8 cellular contexts compared by ENCODE assay signal in the genomic region with DNA sequence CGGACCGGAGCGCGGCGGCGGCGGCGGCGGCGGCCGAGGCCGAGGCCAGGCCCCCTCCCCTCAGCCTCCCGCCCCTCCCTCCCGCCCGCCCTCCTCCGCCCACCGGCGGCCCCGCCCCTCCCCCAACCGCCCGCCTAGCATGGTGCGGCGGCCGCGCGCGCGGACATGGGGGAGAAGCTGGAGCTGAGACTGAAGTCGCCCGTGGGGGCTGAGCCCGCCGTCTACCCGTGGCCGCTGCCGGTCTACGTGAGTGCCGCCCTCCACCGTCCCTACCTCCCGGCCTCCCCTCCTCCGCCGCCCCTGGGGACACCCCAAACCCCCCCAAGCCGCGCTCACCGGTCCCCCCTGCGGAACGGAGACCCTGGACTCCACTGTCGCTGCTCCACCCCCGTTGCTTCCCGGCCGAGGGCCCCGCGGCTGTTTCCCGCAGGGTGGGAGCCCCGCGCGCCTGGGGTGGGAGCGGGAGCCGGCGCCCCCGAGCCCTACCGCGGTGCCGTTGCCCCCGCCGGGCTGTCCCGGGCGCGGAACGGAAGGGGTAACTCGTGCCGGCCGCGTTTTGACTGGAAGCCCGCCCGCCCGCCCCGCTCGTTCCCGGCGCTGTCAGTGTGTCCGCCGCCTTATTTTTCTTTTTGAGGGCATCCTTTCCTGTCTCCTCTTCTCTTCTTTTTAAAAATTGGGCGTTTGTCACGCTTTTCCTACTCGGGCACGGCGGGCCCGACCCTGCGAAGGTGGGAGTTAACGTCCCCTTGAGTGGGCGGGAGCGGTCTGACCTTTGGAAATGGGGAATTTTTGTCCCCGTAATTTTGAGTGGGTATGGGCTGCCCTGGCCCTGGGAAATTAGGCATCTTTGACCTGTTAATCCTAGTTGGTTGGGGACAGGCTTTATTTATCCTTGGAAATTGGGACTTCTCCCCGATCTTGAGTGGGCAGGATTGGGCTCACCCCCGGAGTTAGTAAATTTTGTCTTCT. TPM values are rescaled to one million over a fixed set of nuclear protein-coding genes. Genes with fewer than 3 reads are reported as not detected.
A peak's percentile ranks its signal among the peaks of the same experiment; 100 is the strongest.
DNase-seq lines count a peak whose midpoint lies in the region; ATAC-seq and TF ChIP-seq lines count a peak whose summit lies in the region.

No MANE protein-coding gene starts in this region.

- H3K4me1 ChIP-seq in heart right ventricle (peaks cover 34 to 58% (median 49%) of the 10 kb centered on the region in 9 donors), rectal smooth muscle tissue (ENCODE audit: control insufficient read depth, insufficient read depth, low read length) (peaks cover 27% of the 10 kb centered on the region)

- peak overlapping the region; percentile 97 for H3K27ac Mint-ChIP-seq in activated T-helper 2 cell treated with anti-CD3 and anti-CD28 coated beads, Interferon-gamma antibody, Interleukin-2, Interleukin-4, amounts not matched to agents 10 μg/mL and 5 μg/mL and 100 μg/mL, durations not matched to agents 14 hours and 24 hours and 36 hours

- H3K27me3 ChIP-seq in heart right ventricle (no peaks in the 10 kb centered on the region), rectal smooth muscle tissue (ENCODE audit: control insufficient read depth, insufficient read depth, low read length) (no peaks in the 10 kb centered on the region)

- no peak for TF ChIP-seq CTCF in heart right ventricle (IDR thresholded peaks at IDR 0.05)
- TF ChIP-seq CTCF in GM10248 (IDR thresholded peaks at IDR 0.05; ENCODE audit: control extremely low read depth, extremely low read depth, low read depth, missing control alignments): no peak

- H3K36me3 ChIP-seq in heart right ventricle (no peaks in the 10 kb centered on the region), rectal smooth muscle tissue (ENCODE audit: control insufficient read depth, insufficient read depth, low read length) (no peaks in the 10 kb centered on the region)

- intact Hi-C loops in activated T-helper 2 cell treated with anti-CD3 and anti-CD28 coated beads, Interferon-gamma antibody, Interleukin-2, Interleukin-4, amounts not matched to agents 10 μg/mL and 5 μg/mL and 100 μg/mL, durations not matched to agents 14 hours and 24 hours and 36 hours (cut with micrococcal nuclease): no loop called here
- intact Hi-C loops in heart right ventricle (cut with DNase I): loop anchor here in 4 of 10 donors (2.0 to 10.0 kb wide), 4 partner anchors 73 to 450 kb away; partner anchors contain the start of genes PLEKHJ1 (in 1 of the 4) and SF3A2 (in 1 of the 4)

- ATAC-seq in heart right ventricle: peak in 4 of 8 donors; percentile 1 to 27 (median 10)

- H3K36me3 Mint-ChIP-seq in activated T-helper 2 cell treated with anti-CD3 and anti-CD28 coated beads, Interferon-gamma antibody, Interleukin-2, Interleukin-4, amounts not matched to agents 10 μg/mL and 5 μg/mL and 100 μg/mL, durations not matched to agents 14 hours and 24 hours and 36 hours (ENCODE audit: low read depth): peaks cover 34% of the 10 kb centered on the region

- CTCF ChIA-PET in GM10248 (lab: Yijun Ruan, JAX): interaction anchor here (1.6 kb wide), 1 partner anchor 108 kb away, joined by 3 read pairs; no protein-coding TSS in a partner anchor

- no peaks in the 10 kb centered on the region for H3K9me3 Mint-ChIP-seq in activated T-helper 2 cell treated with anti-CD3 and anti-CD28 coated beads, Interferon-gamma antibody, Interleukin-2, Interleukin-4, amounts not matched to agents 10 μg/mL and 5 μg/mL and 100 μg/mL, durations not matched to agents 14 hours and 24 hours and 36 hours

- H3K4me3 ChIP-seq in heart right ventricle (peak overlapping the region; percentile 77 to 99 (median 92)), rectal smooth muscle tissue (ENCODE audit: low read length) (peak overlapping the region; percentile 67)

- H3K9me3 ChIP-seq in heart right ventricle: no peaks in the 10 kb centered on the region

- DNase-seq in NCI-H1417 (lab: John Stamatoyannopoulos, UW): peak in 2 of 3 experiments; percentile 70 to 79
- no peak for DNase-seq in NCI-H1417 treated with DMSO at 0.1 percent for 48 hours (lab: John Stamatoyannopoulos, UW)
- peak; percentile 73 for DNase-seq in HuH-7.5 (ENCODE audit: low spot score)
- peak; percentile 52 for DNase-seq in activated T-helper 2 cell treated with anti-CD3 and anti-CD28 coated beads, Interferon-gamma antibody, Interleukin-2, Interleukin-4, amounts not matched to agents 10 μg/mL and 5 μg/mL and 100 μg/mL, durations not matched to agents 14 hours and 24 hours and 36 hours (ENCODE audit: low spot score)
- no peak for DNase-seq in heart right ventricle
- no peak for DNase-seq in GM10248 (ENCODE audit: extremely low spot score)
- DNase-seq in NCI-H2196 (lab: John Stamatoyannopoulos, UW; ENCODE audit: unreplicated experiment): no peak

- peak overlapping the region; percentile 93 for H3K4me3 Mint-ChIP-seq in activated T-helper 2 cell treated with anti-CD3 and anti-CD28 coated beads, Interferon-gamma antibody, Interleukin-2, Interleukin-4, amounts not matched to agents 10 μg/mL and 5 μg/mL and 100 μg/mL, durations not matched to agents 14 hours and 24 hours and 36 hours (ENCODE audit: low read depth)

- 0 to 2% methylated on average over 53 to 93 of the region's 95 CpGs for WGBS in heart right ventricle, 2 donors

- H3K27ac ChIP-seq in heart right ventricle (peak overlapping the region; percentile 78 to 98 (median 95)), rectal smooth muscle tissue (ENCODE audit: low read depth, low read length) (peak overlapping the region; percentile 91)

- no peaks in the 10 kb centered on the region for H3K27me3 Mint-ChIP-seq in activated T-helper 2 cell treated with anti-CD3 and anti-CD28 coated beads, Interferon-gamma antibody, Interleukin-2, Interleukin-4, amounts not matched to agents 10 μg/mL and 5 μg/mL and 100 μg/mL, durations not matched to agents 14 hours and 24 hours and 36 hours (ENCODE audit: low read depth)

- POLR2A ChIA-PET in GM10248 (lab: Yijun Ruan, JAX): interaction anchor here (0.6 to 1.6 kb wide), 4 partner anchors 63 to 312 kb away, joined by 3 to 5 read pairs (median 4); partner anchors contain the start of genes GADD45B and TIMM13

- H3K9ac ChIP-seq in rectal smooth muscle tissue (ENCODE audit: low read length): no peak overlapping the region

- peaks cover 23% of the 10 kb centered on the region for H3K4me1 Mint-ChIP-seq in activated T-helper 2 cell treated with anti-CD3 and anti-CD28 coated beads, Interferon-gamma antibody, Interleukin-2, Interleukin-4, amounts not matched to agents 10 μg/mL and 5 μg/mL and 100 μg/mL, durations not matched to agents 14 hours and 24 hours and 36 hours (ENCODE audit: low read depth)

RNA-seq across cellular contexts. Expression of gene DOT1L, which starts 0.6 kb away (rescaled TPM):
- 115 and 121 TPM in 2 replicates for total RNA-seq in activated T-helper 2 cell treated with anti-CD3 and anti-CD28 coated beads, Interferon-gamma antibody, Interleukin-2, Interleukin-4, amounts not matched to agents 10 μg/mL and 5 μg/mL and 100 μg/mL, durations not matched to agents 14 hours and 24 hours and 36 hours
- total RNA-seq in heart right ventricle: 10 to 100 TPM in 7 of 10 donors, 1 to 10 TPM in 3; 7.0 to 16.0 (median 12.5) TPM
- 10 to 100 TPM in 1 of 2 donors, 1 to 10 TPM in 1; 9.2 to 12.1 TPM for polyA plus RNA-seq in heart right ventricle

RNA-seq across cellular contexts. Expression of gene AP3D1, which starts 12.9 kb away (rescaled TPM):
- 101 and 103 TPM in 2 replicates for total RNA-seq in activated T-helper 2 cell treated with anti-CD3 and anti-CD28 coated beads, Interferon-gamma antibody, Interleukin-2, Interleukin-4, amounts not matched to agents 10 μg/mL and 5 μg/mL and 100 μg/mL, durations not matched to agents 14 hours and 24 hours and 36 hours
- 100 to 1,000 TPM in 1 of 10 donors, 10 to 100 TPM in 9; 68.4 to 168 (median 81.9) TPM for total RNA-seq in heart right ventricle
- polyA plus RNA-seq in heart right ventricle: 10 to 100 TPM; 63.9 to 95.1 TPM

Comparison
In these comparisons a context has a peak if more than half of its experiments do, and no peak if none do; other contexts are left out.
1. DNase-seq: peak in NCI-H1417 (2 of 3), HuH-7.5 (single experiment) and activated T-helper 2 cell treated with anti-CD3 and anti-CD28 coated beads, Interferon-gamma antibody, Interleukin-2, Interleukin-4, amounts not matched to agents 10 μg/mL and 5 μg/mL and 100 μg/mL, durations not matched to agents 14 hours and 24 hours and 36 hours (single experiment); none in NCI-H1417 treated with DMSO at 0.1 percent for 48 hours (single experiment), heart right ventricle (0 of 2), GM10248 (single experiment) and NCI-H2196 (single experiment).